Comparison of ENCODE assay signal across 3 cellular contexts in genomic region chr15:36810656-36811449, GRCh38.
TF ChIP-seq lines count a peak whose summit lies in the region.

No MANE protein-coding gene starts in this region.

TF ChIP-seq in SK-N-SH, 30 proteins besides CTCF, POLR2A, EP300 and RAD21 (continued from another document):
- TF ChIP-seq ZBTB33 (IDR thresholded peaks at IDR 0.05; ENCODE audit: borderline replicate concordance, low read depth) = no peak
- no peak for TF ChIP-seq YY1 (IDR thresholded peaks at IDR 0.05; ENCODE audit: low read depth)
- TF ChIP-seq MAX (IDR thresholded peaks at IDR 0.05; ENCODE audit: low read depth) = no peak
TF ChIP-seq in SK-N-SH: peak in this region for 0.

TF ChIP-seq in SK-N-SH treated with all-trans-retinoic acid at 6 μM for 48 hours, 23 proteins besides CTCF, POLR2A, EP300 and RAD21 (continued from another document):
- no peak for TF ChIP-seq CSRNP3 (CRISPR knock-in tag; IDR thresholded peaks at IDR 0.05)
- TF ChIP-seq ZNF565 (CRISPR knock-in tag; conservative IDR thresholded peaks at IDR 0.05; ENCODE audit: low read depth) = no peak
- TF ChIP-seq ZNF8 (CRISPR knock-in tag; IDR thresholded peaks at IDR 0.05) = no peak
- no peak for TF ChIP-seq RARB (CRISPR knock-in tag; IDR thresholded peaks at IDR 0.05)
- TF ChIP-seq TCF4 (CRISPR knock-in tag; IDR thresholded peaks at IDR 0.05; ENCODE audit: borderline replicate concordance) = no peak
- no peak for TF ChIP-seq ZNF70 (CRISPR knock-in tag; IDR thresholded peaks at IDR 0.05)
- no peak for TF ChIP-seq POU6F1 (CRISPR knock-in tag; IDR thresholded peaks at IDR 0.05; ENCODE audit: borderline replicate concordance, low read depth)
- no peak for TF ChIP-seq CREB5 (CRISPR knock-in tag; IDR thresholded peaks at IDR 0.05; ENCODE audit: low read depth)
- no peak for TF ChIP-seq ZC3H10 (CRISPR knock-in tag; IDR thresholded peaks at IDR 0.05)
- TF ChIP-seq OSR1 (CRISPR knock-in tag; IDR thresholded peaks at IDR 0.05) = no peak
- TF ChIP-seq TSHZ2 (CRISPR knock-in tag; IDR thresholded peaks at IDR 0.05) = no peak
- TF ChIP-seq SNAI2 (CRISPR knock-in tag; IDR thresholded peaks at IDR 0.05) = no peak
TF ChIP-seq in SK-N-SH treated with all-trans-retinoic acid at 6 μM for 48 hours: peak in this region for 0.

TF ChIP-seq in H1, 55 proteins besides CTCF, POLR2A, EP300 and RAD21 (continued from another document):
- TF ChIP-seq ATF2 (IDR thresholded peaks at IDR 0.05; ENCODE audit: low read length) = peak; percentile 92
- TF ChIP-seq CBX8 (IDR thresholded peaks at IDR 0.05; ENCODE audit: borderline replicate concordance, low read depth, low read length) = no peak
- TF ChIP-seq NANOG (IDR thresholded peaks at IDR 0.05; ENCODE audit: insufficient read depth, low read depth, low read length, poor library complexity, severe bottlenecking) = no peak
- peak; percentile 67; the same call in 1 of the 2 replicates for TF ChIP-seq JUN (IDR thresholded peaks at IDR 0.05; ENCODE audit: low read depth, low read length)
- TF ChIP-seq CEBPB (IDR thresholded peaks at IDR 0.05; ENCODE audit: low read depth, low read length) = 0 out of 2 replicates have a peak, but pooled peaks have one; percentile 9
- peak; percentile 70; the same call in 1 of the 2 replicates for TF ChIP-seq ATF3 (IDR thresholded peaks at IDR 0.05; ENCODE audit: insufficient read depth, low read depth, low read length)
- no peak for TF ChIP-seq TCF12 (IDR thresholded peaks at IDR 0.05; ENCODE audit: low read depth, low read length)
- TF ChIP-seq MAFK (IDR thresholded peaks at IDR 0.05; ENCODE audit: low read depth, low read length) = no peak
- TF ChIP-seq SAP30 (IDR thresholded peaks at IDR 0.05; ENCODE audit: insufficient read depth, insufficient replicate concordance, low read length) = no peak
- TF ChIP-seq TAF1 (IDR thresholded peaks at IDR 0.05; ENCODE audit: low read depth, low read length) = no peak
- no peak for TF ChIP-seq TEAD4 (IDR thresholded peaks at IDR 0.05; ENCODE audit: low read depth, low read length)
